1 cellular context compared by ENCODE assay signal in the genomic region with DNA sequence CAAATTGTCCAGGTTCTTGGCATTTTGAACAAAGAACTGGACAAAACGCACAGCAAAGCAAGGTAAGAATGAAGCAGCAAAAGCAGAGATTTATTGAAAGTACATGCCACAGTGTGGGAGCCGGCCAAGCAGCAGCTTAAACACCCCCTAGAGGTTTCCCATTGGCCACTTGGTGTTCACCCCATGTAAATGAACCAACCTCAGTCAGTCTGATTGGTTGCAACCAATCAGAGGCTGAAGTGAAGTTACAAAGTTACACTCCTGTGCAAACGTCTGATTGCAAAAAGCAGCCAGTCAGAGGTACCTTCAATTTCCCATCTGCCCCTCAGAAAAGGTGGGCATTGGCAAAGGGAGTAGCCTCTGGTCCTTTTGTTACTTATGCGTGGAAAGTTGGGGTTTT.
TF ChIP-seq lines count a peak whose summit lies in the region.

No MANE protein-coding gene starts in this region.

TF ChIP-seq in HepG2, 621 proteins besides CTCF, POLR2A, EP300 and RAD21 (continued from another document and continues in another):
- TF ChIP-seq ZBTB4 (CRISPR knock-in tag; IDR thresholded peaks at IDR 0.05; ENCODE audit: borderline replicate concordance) (no peak), ZFP37 (CRISPR knock-in tag; IDR thresholded peaks at IDR 0.05; ENCODE audit: borderline replicate concordance) (no peak), TOPORS (CRISPR knock-in tag; IDR thresholded peaks at IDR 0.05) (no peak), ZNF543 (CRISPR knock-in tag; IDR thresholded peaks at IDR 0.05) (no peak), MED8 (CRISPR knock-in tag; IDR thresholded peaks at IDR 0.05; ENCODE audit: insufficient replicate concordance) (no peak), FOSL1 (CRISPR knock-in tag; IDR thresholded peaks at IDR 0.05; ENCODE audit: borderline replicate concordance) (no peak), MAZ (IDR thresholded peaks at IDR 0.05; ENCODE audit: borderline replicate concordance, low read depth, low read length) (no peak), MAZ (CRISPR knock-in tag; IDR thresholded peaks at IDR 0.05; ENCODE audit: low read depth) (no peak), RBM39 (IDR thresholded peaks at IDR 0.05; ENCODE audit: low read depth, low read length, poor library complexity, severe bottlenecking) (no peak), ZSCAN25 (CRISPR knock-in tag; IDR thresholded peaks at IDR 0.05) (no peak), ELF1 (CRISPR knock-in tag; IDR thresholded peaks at IDR 0.05) (no peak), THYN1 (CRISPR knock-in tag; IDR thresholded peaks at IDR 0.05; ENCODE audit: borderline replicate concordance, low read depth) (no peak), CBX1 (IDR thresholded peaks at IDR 0.05; ENCODE audit: low read depth) (no peak), JARID2 (CRISPR knock-in tag; IDR thresholded peaks at IDR 0.05; ENCODE audit: insufficient replicate concordance) (no peak), NFYB (CRISPR knock-in tag; IDR thresholded peaks at IDR 0.05) (peak; percentile 85), ZFP36 (IDR thresholded peaks at IDR 0.05; ENCODE audit: borderline replicate concordance, low read depth, low read length, partially characterized antibody) (no peak), ZNF839 (CRISPR knock-in tag; IDR thresholded peaks at IDR 0.05; ENCODE audit: borderline replicate concordance) (no peak), ZNF724P (CRISPR knock-in tag; IDR thresholded peaks at IDR 0.05; ENCODE audit: borderline replicate concordance) (no peak), CCDC6 (CRISPR knock-in tag; IDR thresholded peaks at IDR 0.05) (no peak), ZNF652 (CRISPR knock-in tag; IDR thresholded peaks at IDR 0.05; ENCODE audit: borderline replicate concordance, low read depth) (no peak), ZSCAN20 (CRISPR knock-in tag; IDR thresholded peaks at IDR 0.05; ENCODE audit: borderline replicate concordance) (no peak), ZBTB49 (CRISPR knock-in tag; IDR thresholded peaks at IDR 0.05; ENCODE audit: borderline replicate concordance) (no peak), ASH2L (IDR thresholded peaks at IDR 0.05; ENCODE audit: insufficient read length, low read depth, low read length) (no peak), ZNF160 (CRISPR knock-in tag; IDR thresholded peaks at IDR 0.05) (peak; percentile 52; the same call in 1 of the 2 replicates)
- TF ChIP-seq, protein P1, sequence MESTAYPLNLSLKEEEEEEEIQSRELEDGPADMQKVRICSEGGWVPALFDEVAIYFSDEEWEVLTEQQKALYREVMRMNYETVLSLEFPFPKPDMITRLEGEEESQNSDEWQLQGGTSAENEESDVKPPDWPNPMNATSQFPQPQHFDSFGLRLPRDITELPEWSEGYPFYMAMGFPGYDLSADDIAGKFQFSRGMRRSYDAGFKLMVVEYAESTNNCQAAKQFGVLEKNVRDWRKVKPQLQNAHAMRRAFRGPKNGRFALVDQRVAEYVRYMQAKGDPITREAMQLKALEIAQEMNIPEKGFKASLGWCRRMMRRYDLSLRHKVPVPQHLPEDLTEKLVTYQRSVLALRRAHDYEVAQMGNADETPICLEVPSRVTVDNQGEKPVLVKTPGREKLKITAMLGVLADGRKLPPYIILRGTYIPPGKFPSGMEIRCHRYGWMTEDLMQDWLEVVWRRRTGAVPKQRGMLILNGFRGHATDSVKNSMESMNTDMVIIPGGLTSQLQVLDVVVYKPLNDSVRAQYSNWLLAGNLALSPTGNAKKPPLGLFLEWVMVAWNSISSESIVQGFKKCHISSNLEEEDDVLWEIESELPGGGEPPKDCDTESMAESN (CRISPR knock-in tag; conservative IDR thresholded peaks at IDR 0.05) = no peak
- TF ChIP-seq, protein P2, sequence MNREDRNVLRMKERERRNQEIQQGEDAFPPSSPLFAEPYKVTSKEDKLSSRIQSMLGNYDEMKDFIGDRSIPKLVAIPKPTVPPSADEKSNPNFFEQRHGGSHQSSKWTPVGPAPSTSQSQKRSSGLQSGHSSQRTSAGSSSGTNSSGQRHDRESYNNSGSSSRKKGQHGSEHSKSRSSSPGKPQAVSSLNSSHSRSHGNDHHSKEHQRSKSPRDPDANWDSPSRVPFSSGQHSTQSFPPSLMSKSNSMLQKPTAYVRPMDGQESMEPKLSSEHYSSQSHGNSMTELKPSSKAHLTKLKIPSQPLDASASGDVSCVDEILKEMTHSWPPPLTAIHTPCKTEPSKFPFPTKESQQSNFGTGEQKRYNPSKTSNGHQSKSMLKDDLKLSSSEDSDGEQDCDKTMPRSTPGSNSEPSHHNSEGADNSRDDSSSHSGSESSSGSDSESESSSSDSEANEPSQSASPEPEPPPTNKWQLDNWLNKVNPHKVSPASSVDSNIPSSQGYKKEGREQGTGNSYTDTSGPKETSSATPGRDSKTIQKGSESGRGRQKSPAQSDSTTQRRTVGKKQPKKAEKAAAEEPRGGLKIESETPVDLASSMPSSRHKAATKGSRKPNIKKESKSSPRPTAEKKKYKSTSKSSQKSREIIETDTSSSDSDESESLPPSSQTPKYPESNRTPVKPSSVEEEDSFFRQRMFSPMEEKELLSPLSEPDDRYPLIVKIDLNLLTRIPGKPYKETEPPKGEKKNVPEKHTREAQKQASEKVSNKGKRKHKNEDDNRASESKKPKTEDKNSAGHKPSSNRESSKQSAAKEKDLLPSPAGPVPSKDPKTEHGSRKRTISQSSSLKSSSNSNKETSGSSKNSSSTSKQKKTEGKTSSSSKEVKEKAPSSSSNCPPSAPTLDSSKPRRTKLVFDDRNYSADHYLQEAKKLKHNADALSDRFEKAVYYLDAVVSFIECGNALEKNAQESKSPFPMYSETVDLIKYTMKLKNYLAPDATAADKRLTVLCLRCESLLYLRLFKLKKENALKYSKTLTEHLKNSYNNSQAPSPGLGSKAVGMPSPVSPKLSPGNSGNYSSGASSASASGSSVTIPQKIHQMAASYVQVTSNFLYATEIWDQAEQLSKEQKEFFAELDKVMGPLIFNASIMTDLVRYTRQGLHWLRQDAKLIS (CRISPR knock-in tag; IDR thresholded peaks at IDR 0.05) = no peak
- TF ChIP-seq, protein P3, sequence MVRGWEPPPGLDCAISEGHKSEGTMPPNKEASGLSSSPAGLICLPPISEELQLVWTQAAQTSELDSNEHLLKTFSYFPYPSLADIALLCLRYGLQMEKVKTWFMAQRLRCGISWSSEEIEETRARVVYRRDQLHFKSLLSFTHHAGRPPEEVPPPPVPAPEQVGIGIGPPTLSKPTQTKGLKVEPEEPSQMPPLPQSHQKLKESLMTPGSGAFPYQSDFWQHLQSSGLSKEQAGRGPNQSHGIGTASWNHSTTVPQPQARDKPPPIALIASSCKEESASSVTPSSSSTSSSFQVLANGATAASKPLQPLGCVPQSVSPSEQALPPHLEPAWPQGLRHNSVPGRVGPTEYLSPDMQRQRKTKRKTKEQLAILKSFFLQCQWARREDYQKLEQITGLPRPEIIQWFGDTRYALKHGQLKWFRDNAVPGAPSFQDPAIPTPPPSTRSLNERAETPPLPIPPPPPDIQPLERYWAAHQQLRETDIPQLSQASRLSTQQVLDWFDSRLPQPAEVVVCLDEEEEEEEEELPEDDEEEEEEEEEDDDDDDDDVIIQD (CRISPR knock-in tag; IDR thresholded peaks at IDR 0.05; ENCODE audit: low read depth) = peak; percentile 28; the same call in 1 of the 2 replicates
- TF ChIP-seq, protein P4, sequence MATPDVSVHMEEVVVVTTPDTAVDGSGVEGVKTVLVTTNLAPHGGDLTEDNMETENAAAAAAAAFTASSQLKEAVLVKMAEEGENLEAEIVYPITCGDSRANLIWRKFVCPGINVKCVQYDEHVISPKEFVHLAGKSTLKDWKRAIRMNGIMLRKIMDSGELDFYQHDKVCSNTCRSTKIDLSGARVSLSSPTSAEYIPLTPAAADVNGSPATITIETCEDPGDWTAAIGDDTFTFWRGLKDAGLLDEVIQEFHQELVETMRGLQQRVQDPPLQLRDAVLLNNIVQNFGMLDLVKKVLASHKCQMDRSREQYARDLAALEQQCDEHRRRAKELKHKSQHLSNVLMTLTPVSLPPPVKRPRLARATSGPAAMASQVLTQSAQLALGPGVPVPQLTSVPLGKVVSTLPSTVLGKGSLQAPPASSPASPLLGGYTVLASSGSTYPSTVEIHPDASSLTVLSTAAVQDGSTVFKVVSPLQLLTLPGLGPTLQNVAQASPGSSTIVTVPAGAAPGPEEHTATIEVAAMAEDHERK (CRISPR knock-in tag; IDR thresholded peaks at IDR 0.05; ENCODE audit: low read depth) = no peak
- TF ChIP-seq, protein P5, sequence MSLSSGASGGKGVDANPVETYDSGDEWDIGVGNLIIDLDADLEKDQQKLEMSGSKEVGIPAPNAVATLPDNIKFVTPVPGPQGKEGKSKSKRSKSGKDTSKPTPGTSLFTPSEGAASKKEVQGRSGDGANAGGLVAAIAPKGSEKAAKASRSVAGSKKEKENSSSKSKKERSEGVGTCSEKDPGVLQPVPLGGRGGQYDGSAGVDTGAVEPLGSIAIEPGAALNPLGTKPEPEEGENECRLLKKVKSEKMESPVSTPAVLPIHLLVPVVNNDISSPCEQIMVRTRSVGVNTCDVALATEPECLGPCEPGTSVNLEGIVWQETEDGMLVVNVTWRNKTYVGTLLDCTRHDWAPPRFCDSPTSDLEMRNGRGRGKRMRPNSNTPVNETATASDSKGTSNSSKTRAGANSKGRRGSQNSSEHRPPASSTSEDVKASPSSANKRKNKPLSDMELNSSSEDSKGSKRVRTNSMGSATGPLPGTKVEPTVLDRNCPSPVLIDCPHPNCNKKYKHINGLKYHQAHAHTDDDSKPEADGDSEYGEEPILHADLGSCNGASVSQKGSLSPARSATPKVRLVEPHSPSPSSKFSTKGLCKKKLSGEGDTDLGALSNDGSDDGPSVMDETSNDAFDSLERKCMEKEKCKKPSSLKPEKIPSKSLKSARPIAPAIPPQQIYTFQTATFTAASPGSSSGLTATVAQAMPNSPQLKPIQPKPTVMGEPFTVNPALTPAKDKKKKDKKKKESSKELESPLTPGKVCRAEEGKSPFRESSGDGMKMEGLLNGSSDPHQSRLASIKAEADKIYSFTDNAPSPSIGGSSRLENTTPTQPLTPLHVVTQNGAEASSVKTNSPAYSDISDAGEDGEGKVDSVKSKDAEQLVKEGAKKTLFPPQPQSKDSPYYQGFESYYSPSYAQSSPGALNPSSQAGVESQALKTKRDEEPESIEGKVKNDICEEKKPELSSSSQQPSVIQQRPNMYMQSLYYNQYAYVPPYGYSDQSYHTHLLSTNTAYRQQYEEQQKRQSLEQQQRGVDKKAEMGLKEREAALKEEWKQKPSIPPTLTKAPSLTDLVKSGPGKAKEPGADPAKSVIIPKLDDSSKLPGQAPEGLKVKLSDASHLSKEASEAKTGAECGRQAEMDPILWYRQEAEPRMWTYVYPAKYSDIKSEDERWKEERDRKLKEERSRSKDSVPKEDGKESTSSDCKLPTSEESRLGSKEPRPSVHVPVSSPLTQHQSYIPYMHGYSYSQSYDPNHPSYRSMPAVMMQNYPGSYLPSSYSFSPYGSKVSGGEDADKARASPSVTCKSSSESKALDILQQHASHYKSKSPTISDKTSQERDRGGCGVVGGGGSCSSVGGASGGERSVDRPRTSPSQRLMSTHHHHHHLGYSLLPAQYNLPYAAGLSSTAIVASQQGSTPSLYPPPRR (CRISPR knock-in tag; IDR thresholded peaks at IDR 0.05; ENCODE audit: borderline replicate concordance) = no peak
- TF ChIP-seq, protein P6, sequence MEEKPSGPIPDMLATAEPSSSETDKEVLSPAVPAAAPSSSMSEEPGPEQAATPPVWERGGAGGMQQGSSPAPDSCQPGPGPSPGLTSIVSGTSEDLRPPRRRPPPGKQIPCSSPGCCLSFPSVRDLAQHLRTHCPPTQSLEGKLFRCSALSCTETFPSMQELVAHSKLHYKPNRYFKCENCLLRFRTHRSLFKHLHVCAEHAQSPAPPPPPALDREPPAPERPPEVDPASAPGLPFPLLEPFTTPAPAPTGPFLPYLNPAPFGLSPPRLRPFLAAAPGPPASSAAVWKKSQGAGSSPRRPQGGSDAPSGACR (CRISPR knock-in tag; IDR thresholded peaks at IDR 0.05) = no peak
- TF ChIP-seq, protein P7, sequence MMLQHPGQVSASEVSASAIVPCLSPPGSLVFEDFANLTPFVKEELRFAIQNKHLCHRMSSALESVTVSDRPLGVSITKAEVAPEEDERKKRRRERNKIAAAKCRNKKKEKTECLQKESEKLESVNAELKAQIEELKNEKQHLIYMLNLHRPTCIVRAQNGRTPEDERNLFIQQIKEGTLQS (CRISPR knock-in tag; IDR thresholded peaks at IDR 0.05) = no peak
